ENCODE assay signal across 1 cellular context in genomic region chr15:80152896-80153876, GRCh38.
A peak's percentile ranks its signal among the peaks of the same experiment; 100 is the strongest.
TF ChIP-seq lines count a peak whose summit lies in the region.

TSS of gene FAH (plus strand) at chr15:80152999. CDS start at chr15:80153055, 56 bp downstream.

TF ChIP-seq in HepG2, 621 proteins besides CTCF, POLR2A, EP300 and RAD21 (continued from another document and continues in another):
- TF ChIP-seq ZNF512 (CRISPR knock-in tag; IDR thresholded peaks at IDR 0.05), result no peak
- TF ChIP-seq GATA4 (IDR thresholded peaks at IDR 0.05; ENCODE audit: borderline replicate concordance, low read depth), result no peak
- no peak for TF ChIP-seq MLX (CRISPR knock-in tag; IDR thresholded peaks at IDR 0.05)
- TF ChIP-seq MLXIP (CRISPR knock-in tag; IDR thresholded peaks at IDR 0.05; ENCODE audit: borderline replicate concordance), result no peak
- no peak for TF ChIP-seq ZKSCAN8 (CRISPR knock-in tag; IDR thresholded peaks at IDR 0.05; ENCODE audit: borderline replicate concordance)
- TF ChIP-seq CSRNP2 (CRISPR knock-in tag; conservative IDR thresholded peaks at IDR 0.05; ENCODE audit: low read depth), result no peak
- TF ChIP-seq ZNF343 (CRISPR knock-in tag; IDR thresholded peaks at IDR 0.05), result no peak
- no peak for TF ChIP-seq MTF1 (CRISPR knock-in tag; IDR thresholded peaks at IDR 0.05)
- TF ChIP-seq ZBTB14 (CRISPR knock-in tag; IDR thresholded peaks at IDR 0.05), result no peak
- peak; percentile 38; the same call in 1 of the 2 replicates for TF ChIP-seq HES4 (CRISPR knock-in tag; IDR thresholded peaks at IDR 0.05; ENCODE audit: borderline replicate concordance)
- TF ChIP-seq XBP1 (CRISPR knock-in tag; IDR thresholded peaks at IDR 0.05), result no peak
- TF ChIP-seq SMAD9 (CRISPR knock-in tag; IDR thresholded peaks at IDR 0.05), result 0 out of 2 replicates have a peak, but pooled peaks have one; percentile 47
- no peak for TF ChIP-seq ZNF775 (CRISPR knock-in tag; IDR thresholded peaks at IDR 0.05; ENCODE audit: borderline replicate concordance)
- TF ChIP-seq TBL1XR1 (IDR thresholded peaks at IDR 0.05; ENCODE audit: borderline replicate concordance, low read length, partially characterized antibody), result no peak
- no peak for TF ChIP-seq FOXA1 (IDR thresholded peaks at IDR 0.05)
- TF ChIP-seq FOXA1 (CRISPR knock-in tag; IDR thresholded peaks at IDR 0.05), result no peak
- no peak for TF ChIP-seq ZNF414 (CRISPR knock-in tag; IDR thresholded peaks at IDR 0.05)
- no peak for TF ChIP-seq SP1 (IDR thresholded peaks at IDR 0.05)
- TF ChIP-seq SP1 (CRISPR knock-in tag; IDR thresholded peaks at IDR 0.05), result peak; percentile 80
- TF ChIP-seq RARG (CRISPR knock-in tag; IDR thresholded peaks at IDR 0.05; ENCODE audit: low read depth), result no peak
- no peak for TF ChIP-seq ZNF780A (CRISPR knock-in tag; IDR thresholded peaks at IDR 0.05)
- TF ChIP-seq ZNF607 (CRISPR knock-in tag; IDR thresholded peaks at IDR 0.05; ENCODE audit: borderline replicate concordance), result no peak; the same call in 1 of the 2 replicates
- 0 out of 2 replicates have a peak, but pooled peaks have one; percentile 29 for TF ChIP-seq TEAD2 (CRISPR knock-in tag; IDR thresholded peaks at IDR 0.05)
- 0 out of 2 replicates have a peak, but pooled peaks have one; percentile 73 for TF ChIP-seq ZNF546 (CRISPR knock-in tag; conservative IDR thresholded peaks at IDR 0.05)
- peak; percentile 61; the same call in 1 of the 2 replicates for TF ChIP-seq ZBTB39 (CRISPR knock-in tag; IDR thresholded peaks at IDR 0.05)
- 0 out of 2 replicates have a peak, but pooled peaks have one; percentile 4 for TF ChIP-seq SOX5 (CRISPR knock-in tag; IDR thresholded peaks at IDR 0.05; ENCODE audit: borderline replicate concordance)
- TF ChIP-seq MYC (CRISPR knock-in tag; IDR thresholded peaks at IDR 0.05; ENCODE audit: borderline replicate concordance), result peak; percentile 70; the same call in 1 of the 2 replicates
- no peak for TF ChIP-seq CEBPG (CRISPR knock-in tag; IDR thresholded peaks at IDR 0.05)
- no peak for TF ChIP-seq HDAC6 (IDR thresholded peaks at IDR 0.05; ENCODE audit: low read depth, low read length)
- TF ChIP-seq ZNF121 (CRISPR knock-in tag; IDR thresholded peaks at IDR 0.05), result no peak
- no peak; the same call in 1 of the 2 replicates for TF ChIP-seq NFATC3 (CRISPR knock-in tag; IDR thresholded peaks at IDR 0.05)
- no peak for TF ChIP-seq LBX2 (CRISPR knock-in tag; IDR thresholded peaks at IDR 0.05; ENCODE audit: borderline replicate concordance)
- no peak for TF ChIP-seq ZBTB2 (CRISPR knock-in tag; IDR thresholded peaks at IDR 0.05; ENCODE audit: low read depth)
- TF ChIP-seq IRF1 (CRISPR knock-in tag; IDR thresholded peaks at IDR 0.05; ENCODE audit: low read depth), result no peak
- TF ChIP-seq ZNF362 (CRISPR knock-in tag; IDR thresholded peaks at IDR 0.05; ENCODE audit: borderline replicate concordance), result no peak
- TF ChIP-seq PCBP2 (optimal IDR thresholded peaks at IDR 0.05; ENCODE audit: low read depth, low read length, poor library complexity, severe bottlenecking), result no peak
- TF ChIP-seq ZNF333 (CRISPR knock-in tag; IDR thresholded peaks at IDR 0.05; ENCODE audit: borderline replicate concordance), result peak; percentile 94; the same call in 1 of the 2 replicates
- TF ChIP-seq ZNF367 (CRISPR knock-in tag; IDR thresholded peaks at IDR 0.05; ENCODE audit: borderline replicate concordance), result no peak
- no peak for TF ChIP-seq ZNF143 (CRISPR knock-in tag; IDR thresholded peaks at IDR 0.05)
- TF ChIP-seq MYNN (CRISPR knock-in tag; IDR thresholded peaks at IDR 0.05; ENCODE audit: low read depth), result no peak
- TF ChIP-seq MATR3 (CRISPR knock-in tag; IDR thresholded peaks at IDR 0.05), result no peak
- TF ChIP-seq ZNF598 (CRISPR knock-in tag; IDR thresholded peaks at IDR 0.05; ENCODE audit: borderline replicate concordance), result peak; percentile 89; the same call in 1 of the 2 replicates
- TF ChIP-seq ISL2 (CRISPR knock-in tag; IDR thresholded peaks at IDR 0.05), result no peak
- TF ChIP-seq NR2F1 (CRISPR knock-in tag; IDR thresholded peaks at IDR 0.05), result no peak
- TF ChIP-seq ZNF790 (CRISPR knock-in tag; IDR thresholded peaks at IDR 0.05; ENCODE audit: borderline replicate concordance), result no peak
- TF ChIP-seq BATF2 (CRISPR knock-in tag; IDR thresholded peaks at IDR 0.05), result no peak
- TF ChIP-seq FOXP4 (CRISPR knock-in tag; IDR thresholded peaks at IDR 0.05), result no peak
